ENCODE assay signal across 10 cellular contexts in genomic region chr14:92507174-92507768, GRCh38. TPM values are rescaled to one million over a fixed set of nuclear protein-coding genes. Genes with fewer than 3 reads are reported as not detected.
DNase-seq lines count a peak whose midpoint lies in the region; ATAC-seq and TF ChIP-seq lines count a peak whose summit lies in the region.
"Had no signal": no experiment of that assay in that cellular context is flagged by ENCODE, and none has a peak within 500 bp of the region (broad histone marks: within the 10 kb centered on the region; RNA-seq: fewer than 3 reads in every experiment).

No MANE protein-coding gene starts in this region.

- intact Hi-C loops in CD14-positive monocyte (cut with micrococcal nuclease) = loop anchor here in 1 of 2 donors (2.0 to 5.0 kb wide), 2 partner anchors 14 to 35 kb away; no protein-coding TSS in a partner anchor
- intact Hi-C loops in Caco-2 (cut with micrococcal nuclease; ENCODE audit: unreplicated experiment) = no loop called here

- H3K27me3 Mint-ChIP-seq in CD14-positive monocyte (ENCODE audit: low read depth in 3 of 3) (peaks cover 12 to 31% (median 25%) of the 10 kb centered on the region in 3 donors), Caco-2 (ENCODE audit: insufficient read depth, unreplicated experiment) (no peaks in the 10 kb centered on the region)
- H3K27me3 Mint-ChIP-seq in central memory CD8-positive, alpha-beta T cell = no peaks in the 10 kb centered on the region
- H3K27me3 Mint-ChIP-seq: activated naive CD4-positive, alpha-beta T cell treated with anti-CD3 and anti-CD28 coated beads, Interleukin-2, amount 50 U/mL, for 24 hours had no signal

- no TSS peak for BruUV-seq in Caco-2 (replicated peaks; lab: Mats Ljungman, UMichigan)

- peaks cover 44% of the 10 kb centered on the region for H3K4me1 ChIP-seq in Caco-2

- no peaks in the 10 kb centered on the region for H3K36me3 ChIP-seq in Caco-2 (ENCODE audit: control insufficient read depth, insufficient read depth, low read length)

- H3K36me3 Mint-ChIP-seq in CD14-positive monocyte (peaks cover 23 to 27% of the 10 kb centered on the region in 2 donors), Caco-2 (ENCODE audit: insufficient read depth, unreplicated experiment) (peaks cover 19% of the 10 kb centered on the region)
- no peaks in the 10 kb centered on the region for H3K36me3 Mint-ChIP-seq in central memory CD8-positive, alpha-beta T cell (ENCODE audit: insufficient read depth)
- H3K36me3 Mint-ChIP-seq: activated naive CD4-positive, alpha-beta T cell treated with anti-CD3 and anti-CD28 coated beads, Interleukin-2, amount 50 U/mL, for 24 hours had no signal

- no peaks in the 10 kb centered on the region for H3K27me3 ChIP-seq in Caco-2 (replicated peaks; ENCODE audit: control insufficient read depth, insufficient read depth, low read length)

- POLR2A ChIA-PET in Caco-2 (lab: Charles Lee) = no interaction called here

- ATAC-seq in central memory CD8-positive, alpha-beta T cell (replicated peaks; ENCODE audit: extremely low read depth, poor library complexity, severe bottlenecking) = peak; percentile 32
- ATAC-seq in GM18861 (IDR thresholded peaks at IDR 0.05; ENCODE audit: unreplicated experiment) (no peak), HG02938 (IDR thresholded peaks at IDR 0.05; ENCODE audit: unreplicated experiment) (no peak), HG03565 (IDR thresholded peaks at IDR 0.05; ENCODE audit: unreplicated experiment) (no peak)

- DNase-seq in CD14-positive monocyte (ENCODE audit: low spot score) (peak; percentile 63), GM20000 (ENCODE audit: low spot score) (peak; percentile 27), NCI-H1105 (lab: John Stamatoyannopoulos, UW) (peak; percentile 95), Caco-2 (no peak)
- no peak for DNase-seq in central memory CD8-positive, alpha-beta T cell (ENCODE audit: low spot score in 2 of 2)
- DNase-seq: DND-41 had no signal

- H3K9me3 Mint-ChIP-seq in CD14-positive monocyte = peaks cover 0 to 2% (median 0%) of the 10 kb centered on the region in 7 donors
- no peaks in the 10 kb centered on the region for H3K9me3 Mint-ChIP-seq in central memory CD8-positive, alpha-beta T cell
- no peaks in the 10 kb centered on the region for H3K9me3 Mint-ChIP-seq in Caco-2 (ENCODE audit: unreplicated experiment)
- H3K9me3 Mint-ChIP-seq: activated naive CD4-positive, alpha-beta T cell treated with anti-CD3 and anti-CD28 coated beads, Interleukin-2, amount 50 U/mL, for 24 hours had no signal

- no peak for TF ChIP-seq CTCF in CD14-positive monocyte (IDR thresholded peaks at IDR 0.05)
- TF ChIP-seq CTCF in GM20000 (IDR thresholded peaks at IDR 0.05; ENCODE audit: extremely low read depth, missing control alignments) = no peak
- TF ChIP-seq CTCF in Caco-2 (IDR thresholded peaks at IDR 0.05; ENCODE audit: insufficient read depth in 1 of 2, low read depth in 1 of 2, low read length in 1 of 2, severe bottlenecking in 1 of 2, unreplicated experiment in 1 of 2) = no peak

- no peak overlapping the region for H3K4me3 ChIP-seq in Caco-2 (ENCODE audit: low read depth, low read length)

- no peaks in the 10 kb centered on the region for H3K9me3 ChIP-seq in Caco-2

- H3K27ac Mint-ChIP-seq in CD14-positive monocyte (peak overlapping the region; percentile 86 to 97 (median 93)), Caco-2 (ENCODE audit: unreplicated experiment) (no peak overlapping the region)
- no peak overlapping the region for H3K27ac Mint-ChIP-seq in central memory CD8-positive, alpha-beta T cell (ENCODE audit: low read depth)
- H3K27ac Mint-ChIP-seq: activated naive CD4-positive, alpha-beta T cell treated with anti-CD3 and anti-CD28 coated beads, Interleukin-2, amount 50 U/mL, for 24 hours had no signal

- CTCF ChIA-PET in Caco-2 (lab: Charles Lee) = no interaction called here

- H3K4me1 Mint-ChIP-seq in CD14-positive monocyte (peaks cover 72% of the 10 kb centered on the region), Caco-2 (ENCODE audit: low read depth, unreplicated experiment) (peaks cover 38% of the 10 kb centered on the region)
- H3K4me1 Mint-ChIP-seq in central memory CD8-positive, alpha-beta T cell = peaks cover 22% of the 10 kb centered on the region

- peak overlapping the region in 1 of 2 donors; percentile 61 for H3K4me3 Mint-ChIP-seq in CD14-positive monocyte
- no peak overlapping the region for H3K4me3 Mint-ChIP-seq in central memory CD8-positive, alpha-beta T cell
- H3K4me3 Mint-ChIP-seq in Caco-2 (ENCODE audit: unreplicated experiment) = no peak overlapping the region
- H3K4me3 Mint-ChIP-seq: activated naive CD4-positive, alpha-beta T cell treated with anti-CD3 and anti-CD28 coated beads, Interleukin-2, amount 50 U/mL, for 24 hours had no signal

RNA-seq across cellular contexts. Expression of gene RIN3, which starts 6.3 kb away (rescaled TPM):
- 10 to 100 TPM; 42.8 to 54.6 TPM for polyA plus RNA-seq in CD14-positive monocyte
- 18.4 and 20.7 TPM in 2 replicates for total RNA-seq in Caco-2 (2022)

Comparison
In these comparisons a context has a peak if more than half of its experiments do, and no peak if none do; other contexts are left out.
1. DNase-seq: peak in CD14-positive monocyte (single experiment), GM20000 (single experiment) and NCI-H1105 (single experiment); none in central memory CD8-positive, alpha-beta T cell (0 of 2) and Caco-2 (0 of 2).
2. H3K27ac Mint-ChIP-seq: peak in CD14-positive monocyte (7 of 7); none in central memory CD8-positive, alpha-beta T cell (single experiment) and Caco-2 (single experiment).